17 cellular contexts compared by ENCODE assay signal in genomic region chr15:29128671-29129070, GRCh38.
DNase-seq lines count a peak whose midpoint lies in the region; ATAC-seq, FAIRE-seq and TF ChIP-seq lines count a peak whose summit lies in the region.
"Had no signal": no experiment of that assay in that cellular context is flagged by ENCODE, and none has a peak within 500 bp of the region (broad histone marks: within the 10 kb centered on the region; RNA-seq: fewer than 3 reads in every experiment).

No MANE protein-coding gene starts in this region.

- no peaks in the 10 kb centered on the region for H3K9me3 Mint-ChIP-seq in endothelial cell (ENCODE audit: unreplicated experiment)
- H3K9me3 Mint-ChIP-seq: CD4-positive, alpha-beta T cell; H9 had no signal

- peaks cover 5% of the 10 kb centered on the region for H3K27me3 Mint-ChIP-seq in endothelial cell (ENCODE audit: unreplicated experiment)

- no peaks in the 10 kb centered on the region for H3K9me3 ChIP-seq in mucosa of descending colon
- no peaks in the 10 kb centered on the region for H3K9me3 ChIP-seq in HepG2 (ENCODE audit: low read length)
- H3K9me3 ChIP-seq: BLaER1 treated with 17β-estradiol and CSF1 and Interleukin-3, amounts not matched to agents 10 nM and 100 nM had no signal

- H3K4me3 ChIP-seq in mucosa of descending colon: no peak overlapping the region
- no peak overlapping the region for H3K4me3 ChIP-seq in HepG2 (replicated peaks in 1 of 3; ENCODE audit: insufficient read depth in 1 of 3, low read depth in 2 of 3, low read length in 3 of 3)
- H3K4me3 ChIP-seq: BLaER1 treated with 17β-estradiol and CSF1 and Interleukin-3, amounts not matched to agents 10 nM and 100 nM; GM12878; GM23248 had no signal

- no peaks in the 10 kb centered on the region for H3K4me1 Mint-ChIP-seq in endothelial cell (ENCODE audit: unreplicated experiment)

- no peak overlapping the region for H3K4me2 ChIP-seq in HepG2 (ENCODE audit: low read depth, low read length)

- no peak overlapping the region for H2AFZ ChIP-seq in HepG2 (ENCODE audit: low read length)
- H2AFZ ChIP-seq: GM23248 had no signal

- no peak for TF ChIP-seq CTCF in endothelial cell (IDR thresholded peaks at IDR 0.05; ENCODE audit: unreplicated experiment)
- no peak for TF ChIP-seq CTCF in mucosa of descending colon (IDR thresholded peaks at IDR 0.05)
- TF ChIP-seq CTCF in HepG2 (CRISPR knock-in tag; IDR thresholded peaks at IDR 0.05): no peak

- no peaks in the 10 kb centered on the region for H3K79me2 ChIP-seq in HepG2 (ENCODE audit: insufficient read depth, low read length)

- in situ Hi-C loops in HepG2 (cut with HindIII; ENCODE audit: extremely low pct_ligation_motif_present, low pct_unique_long_range_greater_than_20kb): no loop called here

- no peak overlapping the region for H3K9ac ChIP-seq in HepG2 (ENCODE audit: insufficient read depth, low read depth, low read length)
- H3K9ac ChIP-seq: BLaER1 treated with 17β-estradiol and CSF1 and Interleukin-3, amounts not matched to agents 10 nM and 100 nM; GM23248 had no signal

- 31% methylated on average over 11 of the region's 11 CpGs for WGBS in HepG2 (ENCODE audit: low lambda C conversion rate)

- no peak for TF ChIP-seq POLR2A in HepG2 (IDR thresholded peaks at IDR 0.05; ENCODE audit: insufficient read depth in 1 of 2, low read depth in 2 of 2, low read length in 2 of 2)

- DNase-seq in Right ventricle myocardium superior (peak; percentile 20), cardiac septum (ENCODE audit: low spot score) (no peak), endothelial cell (ENCODE audit: low spot score) (no peak), mucosa of descending colon (peak in 2 of 3 donors; percentile 2 to 34), HepG2 (ENCODE audit: low spot score) (no peak), OCI-M1 (lab: John Stamatoyannopoulos, UW) (no peak), GOT3 (lab: John Stamatoyannopoulos, UW) (no peak)
- DNase-seq: 8988T; AML-193; Calu3; CD4-positive, alpha-beta T cell; DMS 273 treated with DMSO at 0.1 percent for 48 hours; GM23248; H9 had no signal

- H3K27ac ChIP-seq in HepG2 (ENCODE audit: extremely low read length, insufficient read depth, low read length): no peak overlapping the region
- H3K27ac ChIP-seq: BLaER1 treated with 17β-estradiol and CSF1 and Interleukin-3, amounts not matched to agents 10 nM and 100 nM; GM23248 had no signal

- H3K4me1 ChIP-seq in mucosa of descending colon (ENCODE audit: low read depth): no peaks in the 10 kb centered on the region
- H3K4me1 ChIP-seq in HepG2 (ENCODE audit: insufficient read depth, low read length): no peaks in the 10 kb centered on the region

- H4K20me1 ChIP-seq in HepG2 (ENCODE audit: insufficient read depth, low read length): no peaks in the 10 kb centered on the region

- BruUV-seq in HepG2 (replicated peaks; lab: Mats Ljungman, UMichigan): no TSS peak

- no peak for ATAC-seq in Right ventricle myocardium superior (ENCODE audit: poor library complexity)
- no peak for ATAC-seq in mucosa of descending colon
- no peak for ATAC-seq in HepG2
- ATAC-seq: GM12878 had no signal

- CTCF ChIA-PET in HepG2 (lab: Yijun Ruan, JAX; ENCODE audit: low intra/inter-chr PET ratio, low total read pairs): no interaction called here

- no peak for TF ChIP-seq RAD21 in HepG2 (CRISPR knock-in tag; IDR thresholded peaks at IDR 0.05)

- H3K4me3 Mint-ChIP-seq in endothelial cell (ENCODE audit: unreplicated experiment): no peak overlapping the region
- H3K4me3 Mint-ChIP-seq: CD4-positive, alpha-beta T cell; H9 had no signal

- POLR2A ChIA-PET in HepG2 (lab: Yijun Ruan, JAX): no interaction called here

- peak overlapping the region; percentile 22 for H3K27ac Mint-ChIP-seq in endothelial cell (ENCODE audit: unreplicated experiment)
- H3K27ac Mint-ChIP-seq: CD4-positive, alpha-beta T cell; H9 had no signal

- intact Hi-C loops in Right ventricle myocardium superior (cut with DNase I) (no loop called here), cardiac septum (cut with DNase I) (no loop called here), mucosa of descending colon (cut with DNase I, micrococcal nuclease) (no loop called here), HepG2 (cut with micrococcal nuclease; ENCODE audit: unreplicated experiment) (no loop called here)

- TF ChIP-seq EP300 in HepG2 (IDR thresholded peaks at IDR 0.05; ENCODE audit: low read depth in 2 of 2, low read length in 2 of 2) (no peak), HepG2 (CRISPR knock-in tag; IDR thresholded peaks at IDR 0.05; ENCODE audit: borderline replicate concordance) (no peak)

- no peak for FAIRE-seq in HepG2 (lab: Jason Lieb, UNC)
- FAIRE-seq: GM12878, GM18507 had no signal

- H3K36me3 Mint-ChIP-seq in endothelial cell (ENCODE audit: low read depth, unreplicated experiment): peaks cover under 1% of the 10 kb centered on the region

- H3K36me3 ChIP-seq in mucosa of descending colon (ENCODE audit: low read depth): no peaks in the 10 kb centered on the region
- no peaks in the 10 kb centered on the region for H3K36me3 ChIP-seq in HepG2 (replicated peaks in 1 of 2; ENCODE audit: control insufficient read depth in 1 of 2, insufficient read depth in 2 of 2, low read length in 2 of 2)
- H3K36me3 ChIP-seq: BLaER1 treated with 17β-estradiol and CSF1 and Interleukin-3, amounts not matched to agents 10 nM and 100 nM had no signal

- H3K27me3 ChIP-seq in HepG2 (ENCODE audit: control insufficient read depth in 1 of 2, insufficient read depth in 2 of 2, low read length in 2 of 2): peaks cover 0 to 16% of the 10 kb centered on the region in 2 experiments; a peak in 2 of 5 replicates
- H3K27me3 ChIP-seq: BLaER1 treated with 17β-estradiol and CSF1 and Interleukin-3, amounts not matched to agents 10 nM and 100 nM had no signal

TF ChIP-seq in HepG2, 621 proteins besides CTCF, POLR2A, EP300 and RAD21:
- TF ChIP-seq NR2F2 (IDR thresholded peaks at IDR 0.05; ENCODE audit: borderline replicate concordance, low read depth) (no peak), IRX3 (CRISPR knock-in tag; IDR thresholded peaks at IDR 0.05; ENCODE audit: borderline replicate concordance, low read depth) (no peak), CERS6 (CRISPR knock-in tag; IDR thresholded peaks at IDR 0.05) (no peak), TGIF2 (CRISPR knock-in tag; IDR thresholded peaks at IDR 0.05) (no peak), ZNF562 (CRISPR knock-in tag; IDR thresholded peaks at IDR 0.05; ENCODE audit: borderline replicate concordance) (no peak), TAF1 (CRISPR knock-in tag; IDR thresholded peaks at IDR 0.05) (no peak), KLF11 (CRISPR knock-in tag; IDR thresholded peaks at IDR 0.05) (no peak), ZNF362 (CRISPR knock-in tag; IDR thresholded peaks at IDR 0.05; ENCODE audit: borderline replicate concordance) (no peak), ZNF784 (CRISPR knock-in tag; IDR thresholded peaks at IDR 0.05; ENCODE audit: borderline replicate concordance) (no peak)

Comparison
In these comparisons a context has a peak if more than half of its experiments do, and no peak if none do; other contexts are left out.
1. DNase-seq: peak in Right ventricle myocardium superior (single experiment) and mucosa of descending colon (2 of 3); none in cardiac septum (single experiment), endothelial cell (single experiment), HepG2 (single experiment), OCI-M1 (single experiment) and GOT3 (single experiment).